In the genomic region with DNA sequence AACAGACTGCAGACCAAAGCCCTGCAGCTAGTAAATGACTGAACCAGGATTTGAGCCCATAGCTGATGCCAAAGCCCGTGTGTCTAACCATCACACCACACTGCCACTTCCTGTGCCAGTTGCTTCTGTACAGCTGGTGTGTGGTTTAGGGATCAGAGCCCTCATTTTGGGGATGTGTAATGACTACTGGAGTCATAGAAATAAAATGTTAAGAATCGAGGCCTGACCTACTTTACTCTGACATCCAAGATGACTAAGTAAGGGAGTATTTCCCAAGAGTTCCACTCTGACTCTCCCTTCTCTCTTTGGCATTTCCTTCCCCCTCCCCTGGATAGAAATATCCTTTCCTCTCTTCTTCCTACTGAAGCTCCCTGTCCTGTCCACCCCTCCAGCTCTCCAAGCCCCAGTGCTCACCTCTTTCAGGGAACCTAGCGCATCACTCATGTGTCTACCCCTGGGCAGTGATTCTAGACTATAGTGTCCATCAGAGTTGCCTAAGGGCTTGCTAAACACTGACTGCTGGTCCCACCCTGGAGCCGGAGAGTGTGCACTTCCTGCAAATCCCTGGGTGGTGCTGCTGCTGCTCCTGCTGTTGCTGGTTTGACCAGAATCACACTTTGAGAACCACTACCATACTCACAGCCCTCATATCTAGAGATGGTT, we compare ENCODE assay signal across 10 cellular contexts. TPM values are rescaled to one million over a fixed set of nuclear protein-coding genes. Genes with fewer than 3 reads are reported as not detected.
A peak's percentile ranks its signal among the peaks of the same experiment; 100 is the strongest.
DNase-seq lines count a peak whose midpoint lies in the region; ATAC-seq, FAIRE-seq and TF ChIP-seq lines count a peak whose summit lies in the region.
"Had no signal": no experiment of that assay in that cellular context is flagged by ENCODE, and none has a peak within 500 bp of the region (broad histone marks: within the 10 kb centered on the region; RNA-seq: fewer than 3 reads in every experiment).

No MANE protein-coding gene starts in this region.

- ATAC-seq in RWPE2 (ENCODE audit: low read depth) (peak; percentile 93), GM21529 (IDR thresholded peaks at IDR 0.05; ENCODE audit: unreplicated experiment) (no peak)

- peaks cover 16% of the 10 kb centered on the region for H3K36me3 Mint-ChIP-seq in glutamatergic neuron (ENCODE audit: unreplicated experiment)

- H3K9me3 ChIP-seq in RWPE2 (ENCODE audit: severe bottlenecking) (peaks cover 3% of the 10 kb centered on the region), skeletal muscle tissue (ENCODE audit: control insufficient read depth in 3 of 3, low read length in 3 of 3) (peaks cover 0 to 2% (median 0%) of the 10 kb centered on the region in 3 donors)

- H3K36me3 ChIP-seq in RWPE2 (ENCODE audit: low read depth) (no peaks in the 10 kb centered on the region), skeletal muscle tissue (ENCODE audit: control insufficient read depth in 3 of 3, insufficient read depth in 3 of 3, low read length in 3 of 3) (peaks cover 0 to 3% (median 0%) of the 10 kb centered on the region in 3 donors)

- no peak overlapping the region for H3K4me3 Mint-ChIP-seq in glutamatergic neuron (ENCODE audit: unreplicated experiment)
- H3K4me3 Mint-ChIP-seq: activated T-helper 1 cell treated with anti-CD3 and anti-CD28 coated beads, Interleukin-12 subunit alpha, Interleukin-12 subunit beta, Interleukin-2, Interleukin-4 antibody, amounts not matched to agents 30 ng/mL and 10 ng/mL and 1 ng/mL, durations not matched to agents 14 hours and 24 hours and 36 hours had no signal

- peaks cover 4% of the 10 kb centered on the region for H3K4me1 Mint-ChIP-seq in glutamatergic neuron (ENCODE audit: low read depth, unreplicated experiment)

- H3K4me3 ChIP-seq in RWPE2 (ENCODE audit: severe bottlenecking) (no peak overlapping the region), fibroblast of villous mesenchyme (ENCODE audit: low read depth, low read length) (no peak overlapping the region), skeletal muscle tissue (ENCODE audit: low read length in 3 of 3) (no peak overlapping the region)

- peak; percentile 17 for TF ChIP-seq CTCF in RWPE2 (IDR thresholded peaks at IDR 0.05; ENCODE audit: poor library complexity, severe bottlenecking)
- no peak for TF ChIP-seq CTCF in fibroblast of villous mesenchyme (IDR thresholded peaks at IDR 0.05; ENCODE audit: insufficient read depth, low read depth, low read length)
- no peak for TF ChIP-seq CTCF in glutamatergic neuron (IDR thresholded peaks at IDR 0.05; ENCODE audit: partially characterized antibody, unreplicated experiment)

- FAIRE-seq in GM12891 (lab: Jason Lieb, UNC) = peak; percentile 31

- peaks cover 11% of the 10 kb centered on the region for H3K9me3 Mint-ChIP-seq in glutamatergic neuron (ENCODE audit: unreplicated experiment)
- H3K9me3 Mint-ChIP-seq: activated T-helper 1 cell treated with anti-CD3 and anti-CD28 coated beads, Interleukin-12 subunit alpha, Interleukin-12 subunit beta, Interleukin-2, Interleukin-4 antibody, amounts not matched to agents 30 ng/mL and 10 ng/mL and 1 ng/mL, durations not matched to agents 14 hours and 24 hours and 36 hours had no signal

- H3K27me3 Mint-ChIP-seq in glutamatergic neuron (ENCODE audit: unreplicated experiment) = peaks cover 3% of the 10 kb centered on the region

- TF ChIP-seq POLR2A in GM12891 (IDR thresholded peaks at IDR 0.05; ENCODE audit: low read depth, low read length) = no peak

- H3K27ac ChIP-seq in RWPE2 (ENCODE audit: poor library complexity, severe bottlenecking) (peak overlapping the region; percentile 94), skeletal muscle tissue (ENCODE audit: low read depth, low read length) (peak overlapping the region; percentile 61)

- no peak overlapping the region for H3K27ac Mint-ChIP-seq in glutamatergic neuron (ENCODE audit: unreplicated experiment)
- H3K27ac Mint-ChIP-seq: activated T-helper 1 cell treated with anti-CD3 and anti-CD28 coated beads, Interleukin-12 subunit alpha, Interleukin-12 subunit beta, Interleukin-2, Interleukin-4 antibody, amounts not matched to agents 30 ng/mL and 10 ng/mL and 1 ng/mL, durations not matched to agents 14 hours and 24 hours and 36 hours had no signal

- H3K27me3 ChIP-seq in RWPE2 (ENCODE audit: insufficient read depth, poor library complexity, severe bottlenecking) (no peaks in the 10 kb centered on the region), skeletal muscle tissue (ENCODE audit: control insufficient read depth in 3 of 3, insufficient read depth in 3 of 3, low read length in 3 of 3) (no peaks in the 10 kb centered on the region)

- H3K4me1 ChIP-seq in RWPE2 (ENCODE audit: insufficient read depth, poor library complexity, severe bottlenecking) (peaks cover 33% of the 10 kb centered on the region), skeletal muscle tissue (ENCODE audit: control insufficient read depth in 3 of 3, insufficient read depth in 3 of 3, low read length in 3 of 3) (peaks cover 16 to 47% (median 43%) of the 10 kb centered on the region in 3 donors)

- DNase-seq in GM12891 (ENCODE audit: insufficient read length, low spot score) (no peak), RWPE2 (ENCODE audit: low spot score) (no peak), fibroblast of villous mesenchyme (ENCODE audit: low read depth) (peak; percentile 94), glutamatergic neuron (no peak), GDM1 (lab: John Stamatoyannopoulos, UW) (no peak)
- no peak for DNase-seq in activated naive CD4-positive, alpha-beta T cell treated with Interleukin-2 at 50 U/mL for 16 hours
- DNase-seq: SHP77 had no signal

- H3K9ac ChIP-seq in skeletal muscle tissue (ENCODE audit: low read depth in 1 of 3, low read length in 3 of 3) = peak overlapping the region in 1 of 3 donors; percentile 8

TF ChIP-seq in GM12891, 5 proteins besides CTCF, POLR2A, EP300 and RAD21:
- no peak for TF ChIP-seq SPI1 (IDR thresholded peaks at IDR 0.05; ENCODE audit: low read depth, low read length)
- TF ChIP-seq POLR2AphosphoS5 (IDR thresholded peaks at IDR 0.05; ENCODE audit: low read depth, low read length) = no peak
- no peak for TF ChIP-seq POU2F2 (IDR thresholded peaks at IDR 0.05; ENCODE audit: low read depth, low read length)
- no peak for TF ChIP-seq PAX5 (IDR thresholded peaks at IDR 0.05; ENCODE audit: insufficient read depth, low read length, severe bottlenecking)
- no peak for TF ChIP-seq TAF1 (IDR thresholded peaks at IDR 0.05; ENCODE audit: low read depth, low read length)

RNA-seq across cellular contexts. Expression of gene MGLL, which starts 53.8 kb away (rescaled TPM):
- polyA plus RNA-seq in GM12891 (2012; ENCODE audit: low read depth, missing spikeins) = 49.8 TPM
- total RNA-seq in fibroblast of villous mesenchyme (82.1 and 141 TPM in 2 replicates), skeletal muscle tissue (12.5 TPM), glutamatergic neuron (ENCODE audit: unreplicated experiment) (10.3 TPM)
